In the genomic region with DNA sequence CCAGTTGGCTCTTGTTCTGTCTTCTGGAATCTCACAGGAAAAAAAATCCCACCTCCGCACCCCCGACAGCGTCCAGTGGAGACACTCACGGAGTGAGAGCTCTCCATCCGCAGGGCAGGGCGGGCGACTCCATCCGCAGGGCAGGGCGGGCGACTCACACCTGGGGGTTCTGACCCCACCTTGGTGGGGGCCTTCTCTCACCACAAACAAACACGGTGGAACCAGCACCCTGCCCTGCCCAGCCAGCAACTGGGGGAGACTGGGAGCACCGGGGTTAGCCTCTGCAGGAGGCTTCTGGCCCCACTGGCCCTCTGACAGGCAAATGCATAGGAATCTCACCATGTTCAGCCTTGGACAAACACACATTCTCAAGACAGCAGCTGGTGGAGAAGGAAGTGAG, we compare ENCODE assay signal across 23 cellular contexts.
DNase-seq lines count a peak whose midpoint lies in the region; ATAC-seq and TF ChIP-seq lines count a peak whose summit lies in the region.
"Had no signal": no experiment of that assay in that cellular context is flagged by ENCODE, and none has a peak within 500 bp of the region (broad histone marks: within the 10 kb centered on the region; RNA-seq: fewer than 3 reads in every experiment).

No MANE protein-coding gene starts in this region.

- H2BK5ac ChIP-seq in neuronal stem cell (ENCODE audit: low read length), result no peak overlapping the region

- H2BK12ac ChIP-seq in neuronal stem cell (ENCODE audit: low read length), result no peak overlapping the region

- H3K9ac ChIP-seq in neuronal stem cell (ENCODE audit: low read depth, low read length, poor library complexity), result no peak overlapping the region
- H3K9ac ChIP-seq: GM23248 had no signal

- peaks cover 23% of the 10 kb centered on the region for H3K27me3 Mint-ChIP-seq in chondrocyte (ENCODE audit: low read depth)
- H3K27me3 Mint-ChIP-seq in endothelial cell (ENCODE audit: unreplicated experiment), result peaks cover 8% of the 10 kb centered on the region
- H3K27me3 Mint-ChIP-seq: CD4-positive, alpha-beta T cell had no signal

- H3K27ac Mint-ChIP-seq in chondrocyte (ENCODE audit: unreplicated experiment) (no peak overlapping the region), endothelial cell (ENCODE audit: unreplicated experiment) (no peak overlapping the region)
- H3K27ac Mint-ChIP-seq: CD4-positive, alpha-beta T cell; HFFc6 had no signal

- H2AK5ac ChIP-seq in neuronal stem cell (ENCODE audit: low read depth, low read length), result no peak overlapping the region

- no peaks in the 10 kb centered on the region for H3K4me1 ChIP-seq in right atrium auricular region
- peaks cover 0 to 2% of the 10 kb centered on the region in 2 donors for H3K4me1 ChIP-seq in neuronal stem cell (ENCODE audit: control insufficient read depth in 2 of 2, insufficient read depth in 1 of 2, low read depth in 1 of 2, low read length in 2 of 2)
- H3K4me1 ChIP-seq: SJSA1 had no signal

- H3K27ac ChIP-seq in right atrium auricular region, result no peak overlapping the region
- no peak overlapping the region for H3K27ac ChIP-seq in neuronal stem cell (replicated peaks; ENCODE audit: low read length)
- H3K27ac ChIP-seq: GM23248, SJSA1 had no signal

- TF ChIP-seq CTCF in right atrium auricular region (IDR thresholded peaks at IDR 0.05), result no peak
- TF ChIP-seq CTCF in chondrocyte (IDR thresholded peaks at IDR 0.05), result no peak
- no peak for TF ChIP-seq CTCF in endothelial cell (IDR thresholded peaks at IDR 0.05; ENCODE audit: unreplicated experiment)

- no peaks in the 10 kb centered on the region for H3K79me1 ChIP-seq in neuronal stem cell (ENCODE audit: low read depth, low read length)

- no peak overlapping the region for H2BK15ac ChIP-seq in neuronal stem cell (ENCODE audit: low read length)

- H3K9me3 ChIP-seq in right atrium auricular region (no peaks in the 10 kb centered on the region), neuronal stem cell (replicated peaks in 1 of 2; ENCODE audit: control insufficient read depth in 2 of 2, insufficient read depth in 1 of 2, low read depth in 1 of 2, low read length in 2 of 2) (peaks cover 0 to 2% of the 10 kb centered on the region in 2 donors)
- H3K9me3 ChIP-seq: SJSA1 had no signal

- H3K4me3 Mint-ChIP-seq in chondrocyte (ENCODE audit: unreplicated experiment) (no peak overlapping the region), endothelial cell (ENCODE audit: unreplicated experiment) (no peak overlapping the region)
- H3K4me3 Mint-ChIP-seq: CD4-positive, alpha-beta T cell; H9; HFFc6 had no signal

- H3K36me3 ChIP-seq in right atrium auricular region, result no peaks in the 10 kb centered on the region
- no peaks in the 10 kb centered on the region for H3K36me3 ChIP-seq in neuronal stem cell (replicated peaks in 1 of 2; ENCODE audit: control insufficient read depth in 2 of 2, insufficient read depth in 2 of 2, low read length in 2 of 2)
- H3K36me3 ChIP-seq: SJSA1 had no signal

- peak overlapping the region; percentile 66 for H3K18ac ChIP-seq in neuronal stem cell (ENCODE audit: low read length)

- H3K27me3 ChIP-seq in right atrium auricular region (no peaks in the 10 kb centered on the region), neuronal stem cell (ENCODE audit: control insufficient read depth in 3 of 3, insufficient read depth in 3 of 3, low read depth in 1 of 3, low read length in 3 of 3) (peaks cover 0 to 23% (median 0%) of the 10 kb centered on the region in 3 experiments)
- H3K27me3 ChIP-seq: SJSA1 had no signal

- H4K91ac ChIP-seq in neuronal stem cell (ENCODE audit: low read depth, low read length, poor library complexity), result no peak overlapping the region

- peak; percentile 43 for DNase-seq in cardiac septum (ENCODE audit: low spot score)
- no peak for DNase-seq in right atrium auricular region (ENCODE audit: low spot score)
- peak; percentile 87 for DNase-seq in chondrocyte (ENCODE audit: low spot score)
- DNase-seq in neuronal stem cell (ENCODE audit: low spot score), result no peak
- no peak for DNase-seq in endothelial cell (ENCODE audit: low spot score)
- DNase-seq in SW 1271 (lab: John Stamatoyannopoulos, UW), result no peak
- DNase-seq: COR-L47, DMS 273 treated with DMSO at 0.1 percent for 48 hours, GM23248, H9, HFFc6, Karpas-422, MV-4-11, NCI-H1105 treated with DMSO at 0.1 percent for 48 hours, NCI-H1694, NCI-H2081, NCI-H2171 treated with DMSO at 0.1 percent for 48 hours, NCI-H524 treated with DMSO at 0.1 percent for 48 hours had no signal

- H3K4me1 Mint-ChIP-seq in chondrocyte (ENCODE audit: low read depth), result no peaks in the 10 kb centered on the region
- peaks cover 10% of the 10 kb centered on the region for H3K4me1 Mint-ChIP-seq in endothelial cell (ENCODE audit: unreplicated experiment)

- intact Hi-C loops in cardiac septum (cut with DNase I), result no loop called here

- no peak overlapping the region for H4K8ac ChIP-seq in neuronal stem cell (ENCODE audit: low read depth, low read length)

- WGBS in neuronal stem cell (ENCODE audit: extremely low coverage in 2 of 2, insufficient read length in 2 of 2, insufficient replicate concordance in 1 of 2), 2 donors, result no CpG with 5 or more reads among the region's 12 CpGs

- H3K4me2 ChIP-seq in neuronal stem cell (ENCODE audit: insufficient read depth, low read length, poor library complexity, severe bottlenecking), result no peak overlapping the region

- H3K4me3 ChIP-seq in right atrium auricular region, result no peak overlapping the region
- H3K4me3 ChIP-seq in neuronal stem cell (ENCODE audit: low read length in 2 of 2), result no peak overlapping the region
- H3K4me3 ChIP-seq: GM12878, GM23248, SJSA1 had no signal

- H3K14ac ChIP-seq in neuronal stem cell (ENCODE audit: low read length), result peak overlapping the region; percentile 17

- ATAC-seq in GM21447 (IDR thresholded peaks at IDR 0.05; ENCODE audit: unreplicated experiment), result no peak
- ATAC-seq: GM12878, Right ventricle myocardium inferior had no signal

- H3K4ac ChIP-seq in neuronal stem cell (ENCODE audit: low read length), result no peak overlapping the region

- H3K23ac ChIP-seq in neuronal stem cell (ENCODE audit: low read depth, low read length, poor library complexity), result peak overlapping the region; percentile 66

- H3K36me3 Mint-ChIP-seq in chondrocyte (ENCODE audit: low read depth) (no peaks in the 10 kb centered on the region), endothelial cell (ENCODE audit: low read depth, unreplicated experiment) (peaks cover 4% of the 10 kb centered on the region)

- H2BK120ac ChIP-seq in neuronal stem cell (ENCODE audit: low read depth, low read length), result no peak overlapping the region

- H2AFZ ChIP-seq in neuronal stem cell (ENCODE audit: low read length), result no peak overlapping the region
- H2AFZ ChIP-seq: GM23248 had no signal

- H3K9me3 Mint-ChIP-seq in chondrocyte (ENCODE audit: low read depth), result no peaks in the 10 kb centered on the region
- no peaks in the 10 kb centered on the region for H3K9me3 Mint-ChIP-seq in endothelial cell (ENCODE audit: unreplicated experiment)
- H3K9me3 Mint-ChIP-seq: CD4-positive, alpha-beta T cell; H9 had no signal

Comparison
In these comparisons a context has a peak if more than half of its experiments do, and no peak if none do; other contexts are left out.
1. DNase-seq: peak in cardiac septum (single experiment) and chondrocyte (single experiment); none in right atrium auricular region (single experiment), neuronal stem cell (single experiment), endothelial cell (single experiment) and SW 1271 (0 of 2).